21 cellular contexts compared by ENCODE assay signal in genomic region chr6:41640436-41640835, GRCh38. TPM values are rescaled to one million over a fixed set of nuclear protein-coding genes. Genes with fewer than 3 reads are reported as not detected.
DNase-seq lines count a peak whose midpoint lies in the region; ATAC-seq and TF ChIP-seq lines count a peak whose summit lies in the region.
"Had no signal": no experiment of that assay in that cellular context is flagged by ENCODE, and none has a peak within 500 bp of the region (broad histone marks: within the 10 kb centered on the region; RNA-seq: fewer than 3 reads in every experiment).

No MANE protein-coding gene starts in this region.

- peaks cover 1% of the 10 kb centered on the region; the same call in 1 of the 2 replicates for H4K20me1 ChIP-seq in GM23338 (replicated peaks; ENCODE audit: insufficient read depth)
- H4K20me1 ChIP-seq in osteoblast (ENCODE audit: insufficient read depth, low read length) = no peaks in the 10 kb centered on the region

- peak overlapping the region; percentile 10; the same call in 1 of the 2 replicates for H3K27ac Mint-ChIP-seq in GM23338
- H3K27ac Mint-ChIP-seq in endothelial cell (ENCODE audit: unreplicated experiment) = no peak overlapping the region
- H3K27ac Mint-ChIP-seq: CD4-positive, alpha-beta memory T cell; memory B cell; stimulated activated memory B cell treated with anti-CD40 and anti-IgM and Interleukin-4, amounts not matched to agents 10 μg/mL and 1 μg/mL and 100 μg/mL, for 72 hours had no signal

- ATAC-seq in GM23338 (no peak), left colon (no peak)
- ATAC-seq: heart left ventricle; stimulated activated memory B cell treated with anti-CD40 and anti-IgM and Interleukin-4, amounts not matched to agents 10 μg/mL and 1 μg/mL and 100 μg/mL, for 72 hours had no signal

- H3K4me3 Mint-ChIP-seq in GM23338 (peak overlapping the region; percentile 89), endothelial cell (ENCODE audit: unreplicated experiment) (peak overlapping the region; percentile 98)

- peaks cover 74% of the 10 kb centered on the region for H3K27me3 ChIP-seq in GM23338 (ENCODE audit: insufficient read depth)
- peaks cover 88% of the 10 kb centered on the region for H3K27me3 ChIP-seq in osteoblast (ENCODE audit: insufficient read depth, low read length)

- intact Hi-C loops in left colon (cut with DNase I, micrococcal nuclease) = no loop called here

- H3K36me3 Mint-ChIP-seq in GM23338 (ENCODE audit: low read depth) (peaks cover 21% of the 10 kb centered on the region), endothelial cell (ENCODE audit: low read depth, unreplicated experiment) (peaks cover 39% of the 10 kb centered on the region)
- H3K36me3 Mint-ChIP-seq: CD4-positive, alpha-beta memory T cell; memory B cell; stimulated activated memory B cell treated with anti-CD40 and anti-IgM and Interleukin-4, amounts not matched to agents 10 μg/mL and 1 μg/mL and 100 μg/mL, for 72 hours had no signal

- DNase-seq in GM23338 (ENCODE audit: low spot score) (no peak), SK-N-MC (ENCODE audit: low read depth, low spot score) (no peak), endothelial cell (ENCODE audit: low spot score) (no peak), osteoblast (ENCODE audit: insufficient read length, low spot score, missing footprints) (peak; percentile 80), NCI-H2171 (lab: John Stamatoyannopoulos, UW) (no peak), iPS-NIHi7 (ENCODE audit: extremely low spot score) (no peak), left colon (no peak), T-helper 1 cell (no peak)
- DNase-seq: activated CD4-positive, alpha-beta T cell treated with anti-CD3 and anti-CD28 coated beads for 4 hours; activated CD8-positive, alpha-beta memory T cell treated with anti-CD3 and anti-CD28 coated beads, Interleukin-2, amount 50 U/mL, for 4 hours; activated effector memory CD4-positive, alpha-beta T cell treated with anti-CD3 and anti-CD28 coated beads, Interleukin-2, amount 50 U/mL, for 16 hours; CD4-positive, alpha-beta memory T cell; DMS79; KBM-7; MV-4-11; NCI-H1930; NCI-H446; NK-92 treated with Interleukin-12 subunit alpha and Interleukin-12 subunit beta, amount 100 ng/mL, for 24 hours had no signal

- H3K4me1 ChIP-seq in GM23338 (ENCODE audit: insufficient read depth) = peaks cover 51% of the 10 kb centered on the region
- no peaks in the 10 kb centered on the region for H3K4me1 ChIP-seq in osteoblast (ENCODE audit: insufficient read depth, low read length)

- TF ChIP-seq CTCF in GM23338 (conservative IDR thresholded peaks at IDR 0.05; ENCODE audit: low read depth in 2 of 2) (no peak), endothelial cell (IDR thresholded peaks at IDR 0.05; ENCODE audit: unreplicated experiment) (no peak), osteoblast (IDR thresholded peaks at IDR 0.05; ENCODE audit: extremely low read depth, low read depth, low read length) (no peak)

- H3K27me3 Mint-ChIP-seq in GM23338 (ENCODE audit: insufficient read depth, low read depth, poor library complexity) (peaks cover 53% of the 10 kb centered on the region), endothelial cell (ENCODE audit: unreplicated experiment) (peaks cover 22% of the 10 kb centered on the region)

- H3K9me2 ChIP-seq in GM23338 (ENCODE audit: insufficient read depth) = no peaks in the 10 kb centered on the region

- H3K79me2 ChIP-seq in GM23338 (replicated peaks; ENCODE audit: insufficient read depth) = peaks cover 9% of the 10 kb centered on the region; the same call in 1 of the 2 replicates
- H3K79me2 ChIP-seq in osteoblast (ENCODE audit: insufficient read depth, low read length) = no peaks in the 10 kb centered on the region

- H3K9me3 Mint-ChIP-seq in GM23338 (no peaks in the 10 kb centered on the region; the same call in 2 of the 3 replicates), endothelial cell (ENCODE audit: unreplicated experiment) (no peaks in the 10 kb centered on the region)
- H3K9me3 Mint-ChIP-seq: CD4-positive, alpha-beta memory T cell; memory B cell; stimulated activated memory B cell treated with anti-CD40 and anti-IgM and Interleukin-4, amounts not matched to agents 10 μg/mL and 1 μg/mL and 100 μg/mL, for 72 hours had no signal

- H3K9ac ChIP-seq in SK-N-MC (ENCODE audit: insufficient read length) = peak overlapping the region; percentile 96

- H3K27ac ChIP-seq in GM23338 (ENCODE audit: low read depth) (no peak overlapping the region), SK-N-MC (peak overlapping the region; percentile 100), osteoblast (ENCODE audit: low read depth, low read length) (no peak overlapping the region)

- peak overlapping the region; percentile 100 for H3K4me2 ChIP-seq in GM23338
- no peak overlapping the region for H3K4me2 ChIP-seq in osteoblast (ENCODE audit: insufficient read depth, low read length)

- H3F3A ChIP-seq in GM23338 (replicated peaks; ENCODE audit: low read depth) = 0 out of 2 replicates have a peak, but pooled peaks cover 7% of the 10 kb centered on the region

- H2AFZ ChIP-seq in GM23338 = no peak overlapping the region
- no peak overlapping the region for H2AFZ ChIP-seq in osteoblast (ENCODE audit: low read length)

- H3K9me3 ChIP-seq in SK-N-MC (ENCODE audit: low read depth, low read length) = no peaks in the 10 kb centered on the region
- no peaks in the 10 kb centered on the region for H3K9me3 ChIP-seq in osteoblast (ENCODE audit: low read depth, low read length)
- H3K9me3 ChIP-seq: heart left ventricle had no signal

- H3K4me3 ChIP-seq in GM23338 (peak overlapping the region; percentile 87), SK-N-MC (peak overlapping the region; percentile 92), osteoblast (ENCODE audit: insufficient read depth, low read length) (no peak overlapping the region)

- H3K4me1 Mint-ChIP-seq in GM23338 (peaks cover 65% of the 10 kb centered on the region), endothelial cell (ENCODE audit: unreplicated experiment) (peaks cover 69% of the 10 kb centered on the region)

- no peaks in the 10 kb centered on the region for H3K36me3 ChIP-seq in GM23338 (ENCODE audit: insufficient read depth)
- peaks cover 53% of the 10 kb centered on the region for H3K36me3 ChIP-seq in SK-N-MC (ENCODE audit: insufficient read depth, low read length)
- no peaks in the 10 kb centered on the region for H3K36me3 ChIP-seq in osteoblast (ENCODE audit: insufficient read depth, low read length)
- H3K36me3 ChIP-seq: heart left ventricle had no signal

TF ChIP-seq in GM23338, 12 proteins besides CTCF, POLR2A, EP300 and RAD21 (continues in another document):
- no peak for TF ChIP-seq ZNF114 (CRISPR knock-in tag; IDR thresholded peaks at IDR 0.05)
- TF ChIP-seq POLR2AphosphoS5 (IDR thresholded peaks at IDR 0.05; ENCODE audit: low read depth) = no peak
- no peak for TF ChIP-seq JUNB (IDR thresholded peaks at IDR 0.05; ENCODE audit: unreplicated experiment)
- no peak for TF ChIP-seq STAT1 (IDR thresholded peaks at IDR 0.05; ENCODE audit: unreplicated experiment)
- TF ChIP-seq EZH2 (IDR thresholded peaks at IDR 0.05; ENCODE audit: low read depth, unreplicated experiment) = no peak
- no peak for TF ChIP-seq REST (IDR thresholded peaks at IDR 0.05; ENCODE audit: unreplicated experiment)
- no peak for TF ChIP-seq EZH2phosphoT487 (IDR thresholded peaks at IDR 0.05; ENCODE audit: unreplicated experiment)
- no peak for TF ChIP-seq NANOG (IDR thresholded peaks at IDR 0.05; ENCODE audit: borderline replicate concordance)
- TF ChIP-seq CREB1 (CRISPR knock-in tag; IDR thresholded peaks at IDR 0.05; ENCODE audit: low read depth) = no peak
- TF ChIP-seq ZNF331 (CRISPR knock-in tag; IDR thresholded peaks at IDR 0.05; ENCODE audit: low read depth) = no peak
- TF ChIP-seq ETS1 (IDR thresholded peaks at IDR 0.05) = no peak

RNA-seq across cellular contexts. Expression of gene MDFI, which starts 2.2 kb away (rescaled TPM):
- 41.5 and 51.4 TPM in 2 replicates for total RNA-seq in GM23338 (2014; rRNA removed; shearing (Covaris generic))
- polyA plus RNA-seq in GM23338 (2016; fragmentation: Nextera tagmentation; extraction: Ambion mirVana) = 2.8 and 3.4 TPM in 2 replicates
- total RNA-seq in endothelial cell (ENCODE audit: unreplicated experiment) (285 TPM), osteoblast (0.72 and 5.3 TPM in 2 replicates), left colon (1 to 10 TPM; 1.1 to 1.6 TPM)
- total RNA-seq: CD4-positive, alpha-beta memory T cell had no signal
- polyA plus RNA-seq: CD4-positive, alpha-beta memory T cell had no signal
